ENCODE assay signal across 1 cellular context in genomic region chr2:24123212-24124002, GRCh38.
TF ChIP-seq lines count a peak whose summit lies in the region.

FAM228B (plus strand) TSS chr2:24123469; CDS start chr2:24124362, 893 bp downstream.
PFN4 (minus strand) TSS chr2:24123334; CDS start chr2:24122535, 799 bp downstream.

TF ChIP-seq in A549, 52 proteins besides CTCF, POLR2A, EP300 and RAD21 (continued from another document):
- TF ChIP-seq, protein P1, sequence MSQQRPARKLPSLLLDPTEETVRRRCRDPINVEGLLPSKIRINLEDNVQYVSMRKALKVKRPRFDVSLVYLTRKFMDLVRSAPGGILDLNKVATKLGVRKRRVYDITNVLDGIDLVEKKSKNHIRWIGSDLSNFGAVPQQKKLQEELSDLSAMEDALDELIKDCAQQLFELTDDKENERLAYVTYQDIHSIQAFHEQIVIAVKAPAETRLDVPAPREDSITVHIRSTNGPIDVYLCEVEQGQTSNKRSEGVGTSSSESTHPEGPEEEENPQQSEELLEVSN (IDR thresholded peaks at IDR 0.05; ENCODE audit: borderline replicate concordance, low read depth), result peak; percentile 80
- TF ChIP-seq HOXB5 (CRISPR knock-in tag; IDR thresholded peaks at IDR 0.05) (0 out of 2 replicates have a peak, but pooled peaks have one; percentile 28), CBX8 (IDR thresholded peaks at IDR 0.05) (no peak), ATOH8 (CRISPR knock-in tag; IDR thresholded peaks at IDR 0.05; ENCODE audit: low read depth) (no peak), FOXS1 (CRISPR knock-in tag; IDR thresholded peaks at IDR 0.05) (no peak), GATA3 (IDR thresholded peaks at IDR 0.05; ENCODE audit: borderline replicate concordance) (no peak), BCL3 (IDR thresholded peaks at IDR 0.05) (peak; percentile 97)
